Comparison of ENCODE assay signal across 22 cellular contexts in the genomic region with DNA sequence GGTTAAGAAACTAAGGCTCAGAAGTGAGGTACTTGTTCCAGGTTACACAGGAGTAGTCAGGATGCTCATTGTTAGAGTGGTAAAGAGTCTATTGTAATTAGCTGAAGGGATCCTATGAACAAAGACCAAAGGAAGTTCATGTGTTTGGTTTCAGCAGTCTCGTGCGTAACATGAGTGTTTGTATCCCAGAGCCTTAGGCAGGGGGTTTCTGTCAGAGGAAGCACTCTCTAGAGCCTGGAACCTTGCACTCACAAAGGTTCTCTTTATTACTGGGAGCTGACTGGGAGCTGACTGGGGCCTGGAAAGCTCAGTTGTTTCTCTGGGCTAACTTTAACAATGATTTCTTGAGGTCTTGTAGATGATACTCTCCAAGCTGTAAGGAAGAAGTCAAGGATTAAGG. TPM values are rescaled to one million over a fixed set of nuclear protein-coding genes. Genes with fewer than 3 reads are reported as not detected.
DNase-seq lines count a peak whose midpoint lies in the region; ATAC-seq, FAIRE-seq and TF ChIP-seq lines count a peak whose summit lies in the region.
"Had no signal": no experiment of that assay in that cellular context is flagged by ENCODE, and none has a peak within 500 bp of the region (broad histone marks: within the 10 kb centered on the region; RNA-seq: fewer than 3 reads in every experiment).

No MANE protein-coding gene starts in this region.

- no peak overlapping the region for H3K27ac Mint-ChIP-seq in CD4-positive, alpha-beta T cell
- H3K27ac Mint-ChIP-seq: B cell; CD4-positive, CD25-positive, alpha-beta regulatory T cell; CD8-positive, alpha-beta memory T cell; HFFc6 had no signal

- intact Hi-C loops in CD4-positive, alpha-beta T cell (cut with DNase I, micrococcal nuclease): loop anchor here in 1 of 2 experiments (10.0 kb wide), 2 partner anchors 114 to 294 kb away; partner anchors contain the start of gene TCAIM
- intact Hi-C loops in K562 (cut with micrococcal nuclease): loop anchor here (5.0 kb wide), 1 partner anchor 306 kb away; no protein-coding TSS in a partner anchor
- intact Hi-C loops in left cardiac atrium (cut with DNase I): no loop called here

- no peak for TF ChIP-seq POLR2A in K562 (conservative IDR thresholded peaks at IDR 0.05)

- no peak for FAIRE-seq in K562 (lab: Jason Lieb, UNC)
- FAIRE-seq: A204.1, GM12892, H54 had no signal

- in situ Hi-C loops in K562 (cut with MboI): no loop called here

- no peak for ATAC-seq in CD4-positive, alpha-beta T cell (ENCODE audit: poor library complexity)
- no peak for ATAC-seq in K562
- ATAC-seq in left cardiac atrium: no peak

- no peak for TF ChIP-seq RAD21 in K562 (CRISPR knock-in tag; conservative IDR thresholded peaks at IDR 0.05 in 1 of 2, IDR thresholded peaks at IDR 0.05 in 1 of 2)

- no peak overlapping the region for H3K27ac ChIP-seq in CD4-positive, alpha-beta T cell (ENCODE audit: low read depth, low read length)
- no peak overlapping the region for H3K27ac ChIP-seq in K562 (ENCODE audit: extremely low read depth, low read depth, low read length)
- H3K27ac ChIP-seq in mesodermal cell (ENCODE audit: low read depth, low read length, severe bottlenecking): peak overlapping the region; percentile 49
- H3K27ac ChIP-seq: 22Rv1, BLaER1, C4-2B had no signal

- no peak overlapping the region for H3K4me2 ChIP-seq in K562 (ENCODE audit: insufficient read depth, low read length)
- H3K4me2 ChIP-seq: BLaER1 had no signal

- no peak for TF ChIP-seq CTCF in CD4-positive, alpha-beta T cell (IDR thresholded peaks at IDR 0.05)
- no peak for TF ChIP-seq CTCF in K562 (IDR thresholded peaks at IDR 0.05 in 2 of 3, conservative IDR thresholded peaks at IDR 0.05 in 1 of 3; ENCODE audit: insufficient read depth in 2 of 3, low read depth in 1 of 3, low read length in 3 of 3)

- no peaks in the 10 kb centered on the region for H4K20me1 ChIP-seq in K562 (replicated peaks; ENCODE audit: control insufficient read depth, insufficient read depth, low read length)

- H3K79me2 ChIP-seq in K562 (ENCODE audit: control insufficient read depth, insufficient read depth, low read length): peaks cover 43% of the 10 kb centered on the region

- peak overlapping the region; percentile 42 for H3K4me3 Mint-ChIP-seq in CD4-positive, alpha-beta T cell
- H3K4me3 Mint-ChIP-seq: B cell, HFFc6 had no signal

- H3K9ac ChIP-seq in K562 (ENCODE audit: insufficient read depth in 1 of 2, low read depth in 2 of 2, low read length in 2 of 2): no peak overlapping the region
- H3K9ac ChIP-seq: BLaER1 had no signal

- H2AFZ ChIP-seq in K562 (ENCODE audit: low read depth, low read length): no peak overlapping the region

- H3K4me3 ChIP-seq in K562 (no peak overlapping the region), mesodermal cell (ENCODE audit: extremely low read depth, insufficient read depth, low read length, poor library complexity, severe bottlenecking) (no peak overlapping the region)
- H3K4me3 ChIP-seq: BLaER1, HAP-1 had no signal

- H3K4me1 Mint-ChIP-seq in CD4-positive, alpha-beta T cell (ENCODE audit: low read depth): peaks cover 57% of the 10 kb centered on the region

- no peaks in the 10 kb centered on the region for H3K9me3 Mint-ChIP-seq in CD4-positive, alpha-beta T cell
- H3K9me3 Mint-ChIP-seq: CD8-positive, alpha-beta memory T cell; HFFc6 had no signal

- H3K9me3 ChIP-seq in CD4-positive, alpha-beta T cell (ENCODE audit: control insufficient read depth, low read length): no peaks in the 10 kb centered on the region
- H3K9me3 ChIP-seq in K562 (replicated peaks; ENCODE audit: control insufficient read depth, insufficient read depth, low read depth, low read length) (no peaks in the 10 kb centered on the region), mesodermal cell (ENCODE audit: control insufficient read depth, low read length) (no peaks in the 10 kb centered on the region)
- H3K9me3 ChIP-seq: BLaER1, HAP-1 had no signal

- H3K36me3 ChIP-seq in K562 (ENCODE audit: control insufficient read depth, insufficient read depth, low read length) (peaks cover 41% of the 10 kb centered on the region), mesodermal cell (ENCODE audit: control insufficient read depth, insufficient read depth, low read length) (peaks cover 51% of the 10 kb centered on the region)

- 88% methylated on average over 2 of the region's 2 CpGs for WGBS in K562 (ENCODE audit: insufficient coverage, low coverage, missing lambda C conversion rate)
- 50 to 95% methylated on average over 2 of the region's 2 CpGs for WGBS in mesodermal cell (ENCODE audit: insufficient coverage in 2 of 2), 2 experiments

- peaks cover 3 to 6% of the 10 kb centered on the region in 2 experiments; a peak in 3 of 5 replicates for H3K4me1 ChIP-seq in K562 (replicated peaks in 1 of 2; ENCODE audit: control insufficient read depth in 2 of 2, insufficient read depth in 2 of 2, low read length in 2 of 2)
- peaks cover 4% of the 10 kb centered on the region for H3K4me1 ChIP-seq in mesodermal cell (ENCODE audit: control insufficient read depth, insufficient read depth, low read length, poor library complexity, severe bottlenecking)

- H3K27me3 ChIP-seq in CD4-positive, alpha-beta T cell (ENCODE audit: control insufficient read depth, insufficient read depth, low read length): no peaks in the 10 kb centered on the region
- H3K27me3 ChIP-seq in K562 (ENCODE audit: control insufficient read depth in 2 of 2, insufficient read depth in 2 of 2, low read length in 2 of 2): no peaks in the 10 kb centered on the region
- H3K27me3 ChIP-seq: BLaER1 had no signal

- H3K36me3 Mint-ChIP-seq in CD4-positive, alpha-beta T cell (ENCODE audit: low read depth): peaks cover 79% of the 10 kb centered on the region

- no peak for TF ChIP-seq EP300 in K562 (IDR thresholded peaks at IDR 0.05; ENCODE audit: low read length)

- H3K27me3 Mint-ChIP-seq in CD4-positive, alpha-beta T cell: no peaks in the 10 kb centered on the region
- H3K27me3 Mint-ChIP-seq: B cell; CD4-positive, CD25-positive, alpha-beta regulatory T cell; CD8-positive, alpha-beta memory T cell had no signal

- H3K9me1 ChIP-seq in K562 (ENCODE audit: control insufficient read depth, insufficient read depth, low read length): no peaks in the 10 kb centered on the region

- CTCF ChIA-PET in CD4-positive, alpha-beta T cell (lab: Charles Lee): no interaction called here
- CTCF ChIA-PET in K562 (lab: Yijun Ruan, JAX; ENCODE audit: low intra/inter-chr PET ratio): no interaction called here

- POLR2A ChIA-PET in CD4-positive, alpha-beta T cell (lab: Charles Lee): no interaction called here
- POLR2A ChIA-PET in K562 (lab: Yijun Ruan, JAX): no interaction called here

- no peak for DNase-seq in CD4-positive, alpha-beta T cell
- no peak for DNase-seq in K562 (ENCODE audit: extremely low read depth in 1 of 4, low spot score in 3 of 4)
- no peak for DNase-seq in NCI-H524 treated with DMSO at 0.1 percent for 48 hours (lab: John Stamatoyannopoulos, UW)
- no peak for DNase-seq in left cardiac atrium
- DNase-seq in GDM1 (lab: John Stamatoyannopoulos, UW): no peak
- DNase-seq: Calu3; CD4-positive, CD25-positive, alpha-beta regulatory T cell; CD8-positive, alpha-beta memory T cell; COR-L47; DMS53; DMS79 treated with DMSO at 0.1 percent for 48 hours; GOT3; HFFc6 had no signal

- no TSS peak for BruUV-seq in K562 (replicated peaks; lab: Mats Ljungman, UMichigan)

RNA-seq across cellular contexts. Expression of gene ZNF197, which starts 3.9 kb away (rescaled TPM):
- 1 to 10 TPM; 3.2 to 3.5 TPM for total RNA-seq in CD4-positive, alpha-beta T cell
- total RNA-seq in K562 (2011; cell fraction: chromatin; rRNA removed; ENCODE audit: low replicate concordance): 10.3 and 30.4 TPM in 2 replicates
- 6.7 and 10.7 TPM in 2 replicates for total RNA-seq in K562 (2011; cell fraction: nucleolus; rRNA removed)
- total RNA-seq in K562 (2011; cell fraction: nucleoplasm; rRNA removed): 11.7 and 11.8 TPM in 2 replicates
- total RNA-seq in K562 (2014; rRNA removed) (12.1 and 13.1 TPM in 2 replicates), K562 (2014; rRNA removed; fragmentation: Illumina TruSeq; extraction: Trizol) (19.1 and 22.3 TPM in 2 replicates), K562 (2015; rRNA removed; fragmentation: Illumina TruSeq; extraction: Trizol) (16.1 and 18.5 TPM in 2 replicates), K562 (2021) (12.7 and 13.9 TPM in 2 replicates), left cardiac atrium (10 to 100 TPM; 10.7 to 13.1 TPM)
- polyA plus RNA-seq in K562 (2011; rRNA removed) (10.1 and 13.7 TPM in 2 replicates), K562 (2014; fragmentation: Illumina TruSeq; extraction: Trizol) (15.7 and 16.7 TPM in 2 replicates), K562 (2014; fragmentation: Nextera tagmentation; extraction: Ambion mirVana) (1 to 10 TPM; 3.5 to 3.8 TPM), K562 (2014; rRNA removed) (9.4 and 11.0 TPM in 2 replicates)
- 6.7 and 7.2 TPM in 2 replicates for polyA plus RNA-seq in K562 (2011; cell fraction: cytosol; rRNA removed)
- polyA plus RNA-seq in K562 (2011; cell fraction: nucleus; rRNA removed): 4.9 and 7.4 TPM in 2 replicates
- polyA plus RNA-seq in K562 (2012): 11.9 and 13.6 TPM in 2 replicates
- polyA minus RNA-seq in K562 (2011; rRNA and poly(A)+ RNA removed): 20.4 and 23.1 TPM in 2 replicates
- polyA minus RNA-seq in K562 (2011; cell fraction: cytosol; rRNA and poly(A)+ RNA removed): 7.5 and 8.1 TPM in 2 replicates
- polyA minus RNA-seq in K562 (2011; cell fraction: nucleus; rRNA and poly(A)+ RNA removed): 8.2 and 15.3 TPM in 2 replicates
- 25.7 TPM for polyA plus RNA-seq in mesodermal cell (2013, experiment 1 of 2)
- 28.3 TPM for polyA plus RNA-seq in mesodermal cell (2013, experiment 2 of 2)

RNA-seq across cellular contexts. Expression of gene ZNF35, which starts 19.8 kb away (rescaled TPM):
- total RNA-seq in CD4-positive, alpha-beta T cell: under 1 TPM; 0.52 to 0.59 TPM
- total RNA-seq in K562 (2011; cell fraction: chromatin; rRNA removed; ENCODE audit: low replicate concordance): 21.1 and 34.6 TPM in 2 replicates
- total RNA-seq in K562 (2011; cell fraction: nucleolus; rRNA removed): 14.2 and 14.5 TPM in 2 replicates
- total RNA-seq in K562 (2011; cell fraction: nucleoplasm; rRNA removed): 10.5 and 17.5 TPM in 2 replicates
- 11.5 and 12.2 TPM in 2 replicates for total RNA-seq in K562 (2014; rRNA removed)
- total RNA-seq in K562 (2014; rRNA removed; fragmentation: Illumina TruSeq; extraction: Trizol): 18.2 and 21.9 TPM in 2 replicates
- 17.6 and 18.2 TPM in 2 replicates for total RNA-seq in K562 (2015; rRNA removed; fragmentation: Illumina TruSeq; extraction: Trizol)
- 13.1 and 13.7 TPM in 2 replicates for total RNA-seq in K562 (2021)
- polyA plus RNA-seq in K562 (2011; rRNA removed): 7.5 and 8.2 TPM in 2 replicates
- 2.3 and 4.0 TPM in 2 replicates for polyA plus RNA-seq in K562 (2011; cell fraction: cytosol; rRNA removed)
- 5.2 and 5.3 TPM in 2 replicates for polyA plus RNA-seq in K562 (2011; cell fraction: nucleus; rRNA removed)
- 5.9 and 8.2 TPM in 2 replicates for polyA plus RNA-seq in K562 (2012)
- polyA plus RNA-seq in K562 (2014; fragmentation: Illumina TruSeq; extraction: Trizol): 12.3 and 14.8 TPM in 2 replicates
- 10 to 100 TPM; 15.2 to 15.5 TPM for polyA plus RNA-seq in K562 (2014; fragmentation: Nextera tagmentation; extraction: Ambion mirVana)
- 8.0 and 8.6 TPM in 2 replicates for polyA plus RNA-seq in K562 (2014; rRNA removed)
- polyA minus RNA-seq in K562 (2011; rRNA and poly(A)+ RNA removed): 19.7 and 24.4 TPM in 2 replicates
- polyA minus RNA-seq in K562 (2011; cell fraction: cytosol; rRNA and poly(A)+ RNA removed): 8.1 TPM in 2 replicates
- 9.7 and 17.3 TPM in 2 replicates for polyA minus RNA-seq in K562 (2011; cell fraction: nucleus; rRNA and poly(A)+ RNA removed)
- polyA plus RNA-seq in mesodermal cell (2013, experiment 1 of 2): 13.8 TPM
- polyA plus RNA-seq in mesodermal cell (2013, experiment 2 of 2): 9.0 TPM
- 10 to 100 TPM in 1 of 2 donors, 1 to 10 TPM in 1; 4.9 to 13.5 TPM for total RNA-seq in left cardiac atrium

RNA-seq across cellular contexts. Expression of gene ZNF660, which starts 44.0 kb away (rescaled TPM):
- under 1 TPM; 0.03 to 0.05 TPM for total RNA-seq in CD4-positive, alpha-beta T cell
- total RNA-seq in K562 (2011; cell fraction: chromatin; rRNA removed; ENCODE audit: low replicate concordance): 0.49 and 0.92 TPM in 2 replicates
- total RNA-seq in K562 (2011; cell fraction: nucleolus; rRNA removed): 0.17 and 0.53 TPM in 2 replicates
- 1.1 and 1.2 TPM in 2 replicates for total RNA-seq in K562 (2011; cell fraction: nucleoplasm; rRNA removed)
- 0.08 and 0.09 TPM in 2 replicates for total RNA-seq in K562 (2014; rRNA removed)
- 0.65 and 0.96 TPM in 2 replicates for total RNA-seq in K562 (2014; rRNA removed; fragmentation: Illumina TruSeq; extraction: Trizol)
- 0.40 and 0.49 TPM in 2 replicates for total RNA-seq in K562 (2015; rRNA removed; fragmentation: Illumina TruSeq; extraction: Trizol)
- 0.13 and 0.29 TPM in 2 replicates for total RNA-seq in K562 (2021)
- polyA plus RNA-seq in K562 (2011; rRNA removed): 0.17 and 0.24 TPM in 2 replicates
- polyA plus RNA-seq in K562 (2011; cell fraction: cytosol; rRNA removed): 0.04 and 0.12 TPM in 2 replicates
- 0.14 and 0.23 TPM in 2 replicates for polyA plus RNA-seq in K562 (2011; cell fraction: nucleus; rRNA removed)
- polyA plus RNA-seq in K562 (2012): 0.26 and 0.27 TPM in 2 replicates
- 0.07 and 0.10 TPM in 2 replicates for polyA plus RNA-seq in K562 (2014; fragmentation: Illumina TruSeq; extraction: Trizol)
- under 1 TPM; 0.06 to 0.07 TPM for polyA plus RNA-seq in K562 (2014; fragmentation: Nextera tagmentation; extraction: Ambion mirVana)
- 0.18 and 0.19 TPM in 2 replicates for polyA plus RNA-seq in K562 (2014; rRNA removed)
- polyA minus RNA-seq in K562 (2011; rRNA and poly(A)+ RNA removed): 0.35 and 1.1 TPM in 2 replicates
- polyA minus RNA-seq in K562 (2011; cell fraction: cytosol; rRNA and poly(A)+ RNA removed): not detected in 2 replicates
- polyA minus RNA-seq in K562 (2011; cell fraction: nucleus; rRNA and poly(A)+ RNA removed): 0.27 and 0.33 TPM in 2 replicates
- polyA plus RNA-seq in mesodermal cell (2013, experiment 1 of 2): 4.8 TPM
- 5.7 TPM for polyA plus RNA-seq in mesodermal cell (2013, experiment 2 of 2)
- 1 to 10 TPM; 1.8 to 2.5 TPM for total RNA-seq in left cardiac atrium
- total RNA-seq: CD4-positive, CD25-positive, alpha-beta regulatory T cell had no signal
